In genomic region chr3:12425850-12426579, GRCh38 we compare ENCODE assay signal across 1 cellular context.
TF ChIP-seq lines count a peak whose summit lies in the region.

No MANE protein-coding gene starts in this region.

TF ChIP-seq in SK-N-SH, 30 proteins besides CTCF, POLR2A, EP300 and RAD21 (continued from another document):
- TF ChIP-seq REST (IDR thresholded peaks at IDR 0.05; ENCODE audit: low read depth, low read length), result no peak
- no peak for TF ChIP-seq GABPA (IDR thresholded peaks at IDR 0.05; ENCODE audit: low read depth)
